In genomic region chr9:103713631-103714030, GRCh38 we compare ENCODE assay signal across 19 cellular contexts.
"Had no signal": no experiment of that assay in that cellular context is flagged by ENCODE, and none has a peak within 500 bp of the region (broad histone marks: within the 10 kb centered on the region; RNA-seq: fewer than 3 reads in every experiment).

No MANE protein-coding gene starts in this region.

- H3K27me3 Mint-ChIP-seq: activated CD4-positive, alpha-beta memory T cell treated with anti-CD3 and anti-CD28 coated beads for 36 hours; activated naive CD8-positive, alpha-beta T cell; stimulated activated memory B cell treated with anti-CD40 and anti-IgM and Interleukin-4, amounts not matched to agents 10 μg/mL and 1 μg/mL and 100 μg/mL, for 72 hours; T-helper 17 cell had no signal

- H3K4me3 ChIP-seq: pancreas, spleen, testis, upper lobe of left lung had no signal

- H3K4me1 Mint-ChIP-seq: brain; immature natural killer cell; natural killer cell; stimulated activated memory B cell treated with anti-CD40 and anti-IgM and Interleukin-4, amounts not matched to agents 10 μg/mL and 1 μg/mL and 100 μg/mL, for 72 hours; T-helper 17 cell had no signal

- H3K36me3 Mint-ChIP-seq: activated CD4-positive, alpha-beta memory T cell treated with anti-CD3 and anti-CD28 coated beads for 36 hours; activated naive CD8-positive, alpha-beta T cell; brain; natural killer cell; stimulated activated memory B cell treated with anti-CD40 and anti-IgM and Interleukin-4, amounts not matched to agents 10 μg/mL and 1 μg/mL and 100 μg/mL, for 72 hours had no signal

- H3K4me3 Mint-ChIP-seq: activated CD4-positive, alpha-beta memory T cell treated with anti-CD3 and anti-CD28 coated beads for 36 hours; activated naive CD8-positive, alpha-beta T cell; activated T-helper 1 cell treated with anti-CD3 and anti-CD28 coated beads, Interleukin-12 subunit alpha, Interleukin-12 subunit beta, Interleukin-2, Interleukin-4 antibody, amounts not matched to agents 30 ng/mL and 10 ng/mL and 1 ng/mL, durations not matched to agents 14 hours and 24 hours and 36 hours; brain; immature natural killer cell; natural killer cell; stimulated activated memory B cell treated with anti-CD40 and anti-IgM and Interleukin-4, amounts not matched to agents 10 μg/mL and 1 μg/mL and 100 μg/mL, for 72 hours; T-helper 17 cell had no signal

- DNase-seq: activated CD4-positive, alpha-beta memory T cell treated with anti-CD3 and anti-CD28 coated beads for 36 hours; activated CD4-positive, alpha-beta T cell treated with anti-CD3 and anti-CD28 coated beads for 4 hours; activated gamma-delta T cell treated with Interleukin-2 at 50 U/mL for 16 hours; activated T-cell treated with anti-CD3 and anti-CD28 coated beads for 4 hours; amniotic stem cell; cortex of kidney; immature natural killer cell; mesenchymal stem cell; natural killer cell; pancreas; spleen; stimulated activated CD4-positive, alpha-beta T cell treated with anti-CD3 and anti-CD28 coated beads, Interleukin-4, amount 100 ng/mL, for 4 hours; T-helper 17 cell; testis; upper lobe of left lung had no signal

- H3K27ac Mint-ChIP-seq: activated CD4-positive, alpha-beta memory T cell treated with anti-CD3 and anti-CD28 coated beads for 36 hours; activated naive CD8-positive, alpha-beta T cell; activated T-helper 1 cell treated with anti-CD3 and anti-CD28 coated beads, Interleukin-12 subunit alpha, Interleukin-12 subunit beta, Interleukin-2, Interleukin-4 antibody, amounts not matched to agents 30 ng/mL and 10 ng/mL and 1 ng/mL, durations not matched to agents 14 hours and 24 hours and 36 hours; brain; immature natural killer cell; natural killer cell; stimulated activated memory B cell treated with anti-CD40 and anti-IgM and Interleukin-4, amounts not matched to agents 10 μg/mL and 1 μg/mL and 100 μg/mL, for 72 hours; T-helper 17 cell had no signal
